7 cellular contexts compared by ENCODE assay signal in the genomic region with DNA sequence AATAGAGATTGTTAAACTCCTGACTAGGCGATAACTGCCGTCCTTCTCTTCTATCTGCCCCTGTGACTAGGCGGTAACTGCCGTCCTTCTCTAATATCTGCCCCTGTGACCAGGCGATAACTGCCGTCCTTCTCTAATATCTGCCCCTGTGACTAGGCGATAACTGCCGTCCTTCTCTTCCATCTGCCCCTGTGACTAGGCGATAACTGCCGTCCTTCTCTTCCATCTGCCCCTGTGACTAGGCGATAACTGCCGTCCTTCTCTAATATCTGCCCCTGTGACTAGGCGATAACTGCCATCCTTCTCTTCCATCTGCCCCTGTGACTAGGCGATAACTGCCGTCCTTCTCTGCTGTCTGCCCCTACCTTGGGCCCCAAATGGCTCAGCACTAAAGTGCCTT. TPM values are rescaled to one million over a fixed set of nuclear protein-coding genes. Genes with fewer than 3 reads are reported as not detected.
DNase-seq lines count a peak whose midpoint lies in the region; ATAC-seq, FAIRE-seq and TF ChIP-seq lines count a peak whose summit lies in the region.
"Not testable (repeated sequence)": the region's sequence is repeated elsewhere in the genome, so short reads cannot be mapped to it uniquely, and the experiment has no call there.

No MANE protein-coding gene starts in this region.

- H3K79me1 ChIP-seq in IMR-90 (ENCODE audit: low read depth in 1 of 2, low read length in 2 of 2), result not testable (repeated sequence)

- not testable (repeated sequence) for TF ChIP-seq RAD21 in IMR-90 (IDR thresholded peaks at IDR 0.05; ENCODE audit: low read length)

- peak; percentile 32 for DNase-seq in IMR-90
- DNase-seq in activated T-cell treated with anti-CD3 and anti-CD28 coated beads, Interleukin-2, amount 50 U/mL, for 48 hours, result peak; percentile 31 to 32
- peak; percentile 16 for DNase-seq in left ventricle myocardium inferior
- peak; percentile 30 to 42 for DNase-seq in mesothelial cell of epicardium (ENCODE audit: low spot score in 2 of 2, unreplicated experiment in 2 of 2)
- DNase-seq in putamen (ENCODE audit: low spot score), result peak; percentile 2

- ATAC-seq in GM19023 (IDR thresholded peaks at IDR 0.05; ENCODE audit: unreplicated experiment), result peak; percentile 96
- not testable (repeated sequence) for ATAC-seq in IMR-90 (ENCODE audit: low read depth)

- not testable (repeated sequence) for H2BK5ac ChIP-seq in IMR-90 (ENCODE audit: low read depth, low read length, poor library complexity, severe bottlenecking)

- not testable (repeated sequence) for H3K18ac ChIP-seq in IMR-90 (ENCODE audit: low read depth, low read length)

- H3K27ac Mint-ChIP-seq in mesothelial cell of epicardium, result not testable (repeated sequence)

- not testable (repeated sequence) for H2BK120ac ChIP-seq in IMR-90 (ENCODE audit: low read depth, low read length)

- not testable (repeated sequence) for H4K8ac ChIP-seq in IMR-90 (ENCODE audit: low read depth in 2 of 2, low read length in 2 of 2)

- peak; percentile 82 for FAIRE-seq in colon (lab: Jason Lieb, UNC)

- not testable (repeated sequence) for H2AFZ ChIP-seq in IMR-90 (replicated peaks; ENCODE audit: low read length, poor library complexity)

- not testable (repeated sequence) for H2AK5ac ChIP-seq in IMR-90 (ENCODE audit: low read depth, low read length)

- BruUV-seq in IMR-90 (replicated peaks; lab: Mats Ljungman, UMichigan), result not testable (repeated sequence)

- WGBS in IMR-90 (ENCODE audit: extremely low coverage in 2 of 2, insufficient read length in 1 of 2), 2 experiments, result 90% methylated on average over 13 of the region's 15 CpGs; no CpG with 5 or more reads in 1 of the 2 experiments

- H3K4me1 ChIP-seq in IMR-90 (ENCODE audit: control insufficient read depth, insufficient read depth, low read length); left ventricle myocardium inferior: not testable (repeated sequence)

- H3K9me3 Mint-ChIP-seq in mesothelial cell of epicardium, result peaks cover 74% of the 10 kb centered on the region

- H3K23ac ChIP-seq in IMR-90 (ENCODE audit: low read depth, low read length), result not testable (repeated sequence)

- not testable (repeated sequence) for H3K27me3 Mint-ChIP-seq in mesothelial cell of epicardium (ENCODE audit: low read depth)

- H3K4me1 Mint-ChIP-seq in mesothelial cell of epicardium, result not testable (repeated sequence)

- not testable (repeated sequence) for H2BK15ac ChIP-seq in IMR-90 (ENCODE audit: low read depth, low read length)

- H3K36me3 ChIP-seq in IMR-90 (ENCODE audit: control insufficient read depth, insufficient read depth, low read length); left ventricle myocardium inferior: not testable (repeated sequence)

- not testable (repeated sequence) for TF ChIP-seq CTCF in IMR-90 (conservative IDR thresholded peaks at IDR 0.05; ENCODE audit: low read depth, low read length); left ventricle myocardium inferior (IDR thresholded peaks at IDR 0.05; ENCODE audit: borderline replicate concordance); mesothelial cell of epicardium (IDR thresholded peaks at IDR 0.05; ENCODE audit: unreplicated experiment)

- not testable (repeated sequence) for H2BK20ac ChIP-seq in IMR-90 (ENCODE audit: low read depth, low read length)

- not testable (repeated sequence) for H3K27ac ChIP-seq in IMR-90 (ENCODE audit: insufficient read depth, low read length); left ventricle myocardium inferior (replicated peaks)

- not testable (repeated sequence) for H3K4me2 ChIP-seq in IMR-90 (ENCODE audit: low read depth, low read length)

- intact Hi-C loops in IMR-90 (cut with micrococcal nuclease); left ventricle myocardium inferior (cut with micrococcal nuclease): not testable (repeated sequence)

- H4K20me1 ChIP-seq in IMR-90 (ENCODE audit: insufficient read depth, low read length), result not testable (repeated sequence)

- not testable (repeated sequence) for H4K91ac ChIP-seq in IMR-90 (ENCODE audit: insufficient read depth, low read depth, low read length)

- H3K9me3 ChIP-seq in IMR-90 (ENCODE audit: control insufficient read depth, insufficient read depth, low read length), result peaks cover 10% of the 10 kb centered on the region
- not testable (repeated sequence) for H3K9me3 ChIP-seq in left ventricle myocardium inferior (replicated peaks)

- H3K4ac ChIP-seq in IMR-90 (ENCODE audit: low read depth, low read length), result not testable (repeated sequence)

- not testable (repeated sequence) for H3K56ac ChIP-seq in IMR-90 (ENCODE audit: extremely low read depth, insufficient read depth, low read length)

- not testable (repeated sequence) for H3K36me3 Mint-ChIP-seq in mesothelial cell of epicardium

- CTCF ChIA-PET in IMR-90 (lab: Yijun Ruan, JAX), result not testable (repeated sequence)

- not testable (repeated sequence) for H3K9me1 ChIP-seq in IMR-90 (ENCODE audit: insufficient read depth, low read length)

- not testable (repeated sequence) for H3K9ac ChIP-seq in IMR-90 (ENCODE audit: low read depth, low read length)

- not testable (repeated sequence) for H3K27me3 ChIP-seq in IMR-90 (ENCODE audit: control insufficient read depth, insufficient read depth, low read length); left ventricle myocardium inferior (ENCODE audit: low read depth)

- H3K4me3 Mint-ChIP-seq in mesothelial cell of epicardium, result not testable (repeated sequence)

- not testable (repeated sequence) for H3K4me3 ChIP-seq in IMR-90 (ENCODE audit: insufficient read depth, low read depth, low read length); left ventricle myocardium inferior

- H3K14ac ChIP-seq in IMR-90 (replicated peaks; ENCODE audit: low read depth, low read length), result not testable (repeated sequence)

- in situ Hi-C loops in IMR-90 (cut with MboI; ENCODE audit: low sequenced_read_pairs), result not testable (repeated sequence)

- POLR2A ChIA-PET in IMR-90 (lab: Charles Lee; ENCODE audit: unreplicated experiment), result not testable (repeated sequence)

- H2AK9ac ChIP-seq in IMR-90 (replicated peaks; ENCODE audit: low read depth, low read length, poor library complexity), result not testable (repeated sequence)

- not testable (repeated sequence) for H4K5ac ChIP-seq in IMR-90 (ENCODE audit: low read depth, low read length)

- not testable (repeated sequence) for TF ChIP-seq POLR2A in IMR-90 (IDR thresholded peaks at IDR 0.05; ENCODE audit: low read depth, low read length)

- dilution Hi-C loops in IMR-90 (cut with HindIII; ENCODE audit: low sequenced_read_pairs, unreplicated experiment), result not testable (repeated sequence)

RNA-seq across cellular contexts. Expression of a gene that starts 59.5 kb away (rescaled TPM):
- total RNA-seq in IMR-90 (2012; rRNA removed) (13.4 and 28.3 TPM in 2 replicates), left ventricle myocardium inferior (32.7 TPM), mesothelial cell of epicardium (30.5 to 37.2 TPM (median 37.0 TPM) in 3 replicates)
- polyA plus RNA-seq in IMR-90 (2012; rRNA removed), result 16.1 and 16.2 TPM in 2 replicates
- 4.9 and 12.3 TPM in 2 replicates for polyA plus RNA-seq in IMR-90 (2012; cell fraction: cytosol; rRNA removed)
- polyA plus RNA-seq in IMR-90 (2012; cell fraction: nucleus; rRNA removed; ENCODE audit: low replicate concordance), result 1.3 and 9.4 TPM in 2 replicates
